31 cellular contexts compared by ENCODE assay signal in the genomic region with DNA sequence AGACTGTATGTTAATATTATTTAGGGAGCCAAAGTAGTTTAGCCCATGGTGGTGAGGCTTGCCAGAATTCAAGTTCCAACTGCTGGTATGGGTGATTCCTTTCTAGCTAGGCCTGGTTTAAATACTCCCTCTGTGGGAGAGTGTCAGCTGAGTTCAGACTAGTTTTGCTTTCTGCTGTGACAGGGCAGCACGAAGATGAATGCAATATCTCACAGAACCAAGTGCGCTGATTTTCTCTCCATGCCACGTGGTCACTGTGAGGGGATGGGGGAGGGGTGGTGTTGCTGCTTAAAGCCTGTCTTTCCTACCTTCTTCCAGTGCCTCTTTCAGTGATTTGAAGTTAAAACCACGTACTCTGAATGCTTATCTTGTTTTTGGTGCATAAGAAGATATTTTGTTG.
"Had no signal": no experiment of that assay in that cellular context is flagged by ENCODE, and none has a peak within 500 bp of the region (broad histone marks: within the 10 kb centered on the region; RNA-seq: fewer than 3 reads in every experiment).

No MANE protein-coding gene starts in this region.

- H3K36me3 ChIP-seq: MG63, SJSA1 had no signal

- ATAC-seq: Panc1 had no signal

- DNase-seq: Kasumi-1, KG1, MG63, MV-4-11, NCI-H1092 treated with DMSO at 0.1 percent for 48 hours, NCI-H1105 treated with DMSO at 0.1 percent for 48 hours, NCI-H1417, NCI-H1436, NCI-H146, NCI-H1694, NCI-H187, NCI-H1930, NCI-H2029 treated with DMSO at 0.1 percent for 48 hours, NCI-H2081 treated with DMSO at 0.1 percent for 48 hours, NCI-H2107, NCI-H2171, NCI-H226, NCI-H446 treated with DMSO at 0.1 percent for 48 hours, NCI-H510A, NCI-H524, NCI-H526, NCI-H69, NCI-H748 treated with DMSO at 0.1 percent for 48 hours, NCI-H82, PC-9, Right ventricle myocardium superior, SHP77 treated with DMSO at 0.1 percent for 48 hours, SK-N-SH, SW 1271 had no signal

- H3K4me3 ChIP-seq: MG63, PC-9, SJSA1 had no signal

- H3K27ac ChIP-seq: PC-9, SJSA1 had no signal

- H3K9me3 ChIP-seq: MG63, SJSA1, SK-N-SH had no signal

- H3K9ac ChIP-seq: SK-N-SH had no signal

- H3K27me3 ChIP-seq: MG63, SJSA1 had no signal

- H3K4me2 ChIP-seq: PC-9, SK-N-SH had no signal

- H3K4me1 ChIP-seq: SJSA1 had no signal

- H2AFZ ChIP-seq: PC-9 had no signal
